ENCODE assay signal across 26 cellular contexts in genomic region chr1:227228201-227228600, GRCh38.
"Had no signal": no experiment of that assay in that cellular context is flagged by ENCODE, and none has a peak within 500 bp of the region (broad histone marks: within the 10 kb centered on the region; RNA-seq: fewer than 3 reads in every experiment).

No MANE protein-coding gene starts in this region.

- FAIRE-seq: endometrium, islet of Langerhans, keratinocyte had no signal

- H3K4me3 ChIP-seq: esophagus squamous epithelium, gastrocnemius medialis, heart right ventricle, left lung, lower lobe of right lung, mucosa of descending colon had no signal

- ATAC-seq: effector memory CD8-positive, alpha-beta T cell; esophagus mucosa; gastrocnemius medialis; heart right ventricle; left cardiac atrium; left lung; left ventricle myocardium superior; lower lobe of right lung; mucosa of descending colon; naive thymus-derived CD8-positive, alpha-beta T cell had no signal

- DNase-seq: cortex of kidney; effector CD8-positive, alpha-beta T cell; effector memory CD8-positive, alpha-beta T cell; endodermal cell; erythroblast; esophagus squamous epithelium; foreskin fibroblast; foreskin melanocyte; gastrocnemius medialis; glutamatergic neuron; head of caudate nucleus; heart right ventricle; hippocampal formation; left cardiac atrium; left lung; left ventricle myocardium superior; lower lobe of right lung; mesenchymal stem cell; mucosa of descending colon; naive B cell; naive thymus-derived CD8-positive, alpha-beta T cell had no signal

- H3K9me3 ChIP-seq: esophagus squamous epithelium, gastrocnemius medialis, heart right ventricle, left lung, lower lobe of right lung, mucosa of descending colon had no signal

- H3K27ac ChIP-seq: epithelial cell of prostate, esophagus squamous epithelium, gastrocnemius medialis, heart right ventricle, left lung, lower lobe of right lung had no signal
